ENCODE assay signal across 1 cellular context in the genomic region with DNA sequence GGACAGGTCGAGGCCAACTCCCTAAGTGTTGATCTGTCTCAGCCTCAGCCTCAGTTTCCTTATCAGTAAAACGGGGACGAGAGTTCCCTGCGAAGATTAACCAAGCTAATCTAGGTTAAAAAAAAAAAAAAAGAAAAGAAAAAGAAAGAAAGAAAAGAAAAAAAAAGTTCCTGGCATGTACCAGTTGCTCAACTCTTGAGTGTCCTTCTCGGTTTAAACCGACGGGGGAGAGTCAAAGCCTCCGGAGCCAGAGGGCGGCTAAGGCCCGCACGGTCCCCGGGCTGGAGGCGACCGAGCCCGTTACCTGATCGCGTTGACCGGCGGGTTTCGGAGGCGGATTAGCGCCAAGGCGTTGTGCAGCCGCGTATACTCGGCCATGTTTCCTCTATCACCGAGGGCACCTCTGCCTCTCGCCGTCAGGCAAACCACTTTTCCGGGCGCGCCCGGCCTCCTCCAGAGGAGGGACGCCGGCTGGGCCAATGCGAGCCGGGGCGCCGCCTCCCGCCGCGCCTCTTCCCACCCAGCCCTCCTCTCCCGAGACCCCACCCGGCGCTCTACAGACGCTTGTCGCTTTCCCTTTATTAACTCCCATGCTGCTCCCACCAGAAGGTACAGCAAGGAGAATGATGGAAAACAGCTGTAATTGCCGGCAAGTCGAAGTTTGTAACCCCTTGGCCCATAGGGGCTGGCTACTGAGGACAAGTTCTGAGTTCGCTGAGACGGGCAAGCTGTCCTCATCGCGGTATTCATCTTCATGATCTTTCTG.
TF ChIP-seq lines count a peak whose summit lies in the region.

A gene (minus strand): TSS at position 405 of the 766 bp plus-strand sequence. CDS start 27 bp downstream, at position 378.

TF ChIP-seq in K562, 482 proteins besides CTCF, POLR2A, EP300 and RAD21 (continued from another document and continues in another):
- TF ChIP-seq, protein P1, sequence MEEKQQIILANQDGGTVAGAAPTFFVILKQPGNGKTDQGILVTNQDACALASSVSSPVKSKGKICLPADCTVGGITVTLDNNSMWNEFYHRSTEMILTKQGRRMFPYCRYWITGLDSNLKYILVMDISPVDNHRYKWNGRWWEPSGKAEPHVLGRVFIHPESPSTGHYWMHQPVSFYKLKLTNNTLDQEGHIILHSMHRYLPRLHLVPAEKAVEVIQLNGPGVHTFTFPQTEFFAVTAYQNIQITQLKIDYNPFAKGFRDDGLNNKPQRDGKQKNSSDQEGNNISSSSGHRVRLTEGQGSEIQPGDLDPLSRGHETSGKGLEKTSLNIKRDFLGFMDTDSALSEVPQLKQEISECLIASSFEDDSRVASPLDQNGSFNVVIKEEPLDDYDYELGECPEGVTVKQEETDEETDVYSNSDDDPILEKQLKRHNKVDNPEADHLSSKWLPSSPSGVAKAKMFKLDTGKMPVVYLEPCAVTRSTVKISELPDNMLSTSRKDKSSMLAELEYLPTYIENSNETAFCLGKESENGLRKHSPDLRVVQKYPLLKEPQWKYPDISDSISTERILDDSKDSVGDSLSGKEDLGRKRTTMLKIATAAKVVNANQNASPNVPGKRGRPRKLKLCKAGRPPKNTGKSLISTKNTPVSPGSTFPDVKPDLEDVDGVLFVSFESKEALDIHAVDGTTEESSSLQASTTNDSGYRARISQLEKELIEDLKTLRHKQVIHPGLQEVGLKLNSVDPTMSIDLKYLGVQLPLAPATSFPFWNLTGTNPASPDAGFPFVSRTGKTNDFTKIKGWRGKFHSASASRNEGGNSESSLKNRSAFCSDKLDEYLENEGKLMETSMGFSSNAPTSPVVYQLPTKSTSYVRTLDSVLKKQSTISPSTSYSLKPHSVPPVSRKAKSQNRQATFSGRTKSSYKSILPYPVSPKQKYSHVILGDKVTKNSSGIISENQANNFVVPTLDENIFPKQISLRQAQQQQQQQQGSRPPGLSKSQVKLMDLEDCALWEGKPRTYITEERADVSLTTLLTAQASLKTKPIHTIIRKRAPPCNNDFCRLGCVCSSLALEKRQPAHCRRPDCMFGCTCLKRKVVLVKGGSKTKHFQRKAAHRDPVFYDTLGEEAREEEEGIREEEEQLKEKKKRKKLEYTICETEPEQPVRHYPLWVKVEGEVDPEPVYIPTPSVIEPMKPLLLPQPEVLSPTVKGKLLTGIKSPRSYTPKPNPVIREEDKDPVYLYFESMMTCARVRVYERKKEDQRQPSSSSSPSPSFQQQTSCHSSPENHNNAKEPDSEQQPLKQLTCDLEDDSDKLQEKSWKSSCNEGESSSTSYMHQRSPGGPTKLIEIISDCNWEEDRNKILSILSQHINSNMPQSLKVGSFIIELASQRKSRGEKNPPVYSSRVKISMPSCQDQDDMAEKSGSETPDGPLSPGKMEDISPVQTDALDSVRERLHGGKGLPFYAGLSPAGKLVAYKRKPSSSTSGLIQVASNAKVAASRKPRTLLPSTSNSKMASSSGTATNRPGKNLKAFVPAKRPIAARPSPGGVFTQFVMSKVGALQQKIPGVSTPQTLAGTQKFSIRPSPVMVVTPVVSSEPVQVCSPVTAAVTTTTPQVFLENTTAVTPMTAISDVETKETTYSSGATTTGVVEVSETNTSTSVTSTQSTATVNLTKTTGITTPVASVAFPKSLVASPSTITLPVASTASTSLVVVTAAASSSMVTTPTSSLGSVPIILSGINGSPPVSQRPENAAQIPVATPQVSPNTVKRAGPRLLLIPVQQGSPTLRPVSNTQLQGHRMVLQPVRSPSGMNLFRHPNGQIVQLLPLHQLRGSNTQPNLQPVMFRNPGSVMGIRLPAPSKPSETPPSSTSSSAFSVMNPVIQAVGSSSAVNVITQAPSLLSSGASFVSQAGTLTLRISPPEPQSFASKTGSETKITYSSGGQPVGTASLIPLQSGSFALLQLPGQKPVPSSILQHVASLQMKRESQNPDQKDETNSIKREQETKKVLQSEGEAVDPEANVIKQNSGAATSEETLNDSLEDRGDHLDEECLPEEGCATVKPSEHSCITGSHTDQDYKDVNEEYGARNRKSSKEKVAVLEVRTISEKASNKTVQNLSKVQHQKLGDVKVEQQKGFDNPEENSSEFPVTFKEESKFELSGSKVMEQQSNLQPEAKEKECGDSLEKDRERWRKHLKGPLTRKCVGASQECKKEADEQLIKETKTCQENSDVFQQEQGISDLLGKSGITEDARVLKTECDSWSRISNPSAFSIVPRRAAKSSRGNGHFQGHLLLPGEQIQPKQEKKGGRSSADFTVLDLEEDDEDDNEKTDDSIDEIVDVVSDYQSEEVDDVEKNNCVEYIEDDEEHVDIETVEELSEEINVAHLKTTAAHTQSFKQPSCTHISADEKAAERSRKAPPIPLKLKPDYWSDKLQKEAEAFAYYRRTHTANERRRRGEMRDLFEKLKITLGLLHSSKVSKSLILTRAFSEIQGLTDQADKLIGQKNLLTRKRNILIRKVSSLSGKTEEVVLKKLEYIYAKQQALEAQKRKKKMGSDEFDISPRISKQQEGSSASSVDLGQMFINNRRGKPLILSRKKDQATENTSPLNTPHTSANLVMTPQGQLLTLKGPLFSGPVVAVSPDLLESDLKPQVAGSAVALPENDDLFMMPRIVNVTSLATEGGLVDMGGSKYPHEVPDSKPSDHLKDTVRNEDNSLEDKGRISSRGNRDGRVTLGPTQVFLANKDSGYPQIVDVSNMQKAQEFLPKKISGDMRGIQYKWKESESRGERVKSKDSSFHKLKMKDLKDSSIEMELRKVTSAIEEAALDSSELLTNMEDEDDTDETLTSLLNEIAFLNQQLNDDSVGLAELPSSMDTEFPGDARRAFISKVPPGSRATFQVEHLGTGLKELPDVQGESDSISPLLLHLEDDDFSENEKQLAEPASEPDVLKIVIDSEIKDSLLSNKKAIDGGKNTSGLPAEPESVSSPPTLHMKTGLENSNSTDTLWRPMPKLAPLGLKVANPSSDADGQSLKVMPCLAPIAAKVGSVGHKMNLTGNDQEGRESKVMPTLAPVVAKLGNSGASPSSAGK (IDR thresholded peaks at IDR 0.05): peak; percentile 81
- TF ChIP-seq HNRNPLL (IDR thresholded peaks at IDR 0.05; ENCODE audit: low read depth, low read length, poor library complexity, severe bottlenecking) (peak; percentile 33), ZNF75A (CRISPR knock-in tag; IDR thresholded peaks at IDR 0.05) (no peak), RBM17 (IDR thresholded peaks at IDR 0.05; ENCODE audit: borderline replicate concordance, low read depth, low read length) (no peak), ARID2 (IDR thresholded peaks at IDR 0.05) (no peak), TFAM (CRISPR knock-in tag; conservative IDR thresholded peaks at IDR 0.05) (no peak), TEAD4 (IDR thresholded peaks at IDR 0.05; ENCODE audit: low read length) (no peak), TEAD4 (CRISPR knock-in tag; IDR thresholded peaks at IDR 0.05; ENCODE audit: borderline replicate concordance) (no peak), NR1H2 (CRISPR knock-in tag; IDR thresholded peaks at IDR 0.05) (no peak), NFRKB (IDR thresholded peaks at IDR 0.05; ENCODE audit: low read depth) (no peak; the same call in 1 of the 2 replicates), CHD1 (IDR thresholded peaks at IDR 0.05; ENCODE audit: low read length) (no peak), SMARCB1 (IDR thresholded peaks at IDR 0.05; ENCODE audit: insufficient read length, low read depth) (no peak), NFIC (IDR thresholded peaks at IDR 0.05) (peak; percentile 63), ZNF699 (CRISPR knock-in tag; IDR thresholded peaks at IDR 0.05; ENCODE audit: insufficient replicate concordance) (no peak), POLR2B (IDR thresholded peaks at IDR 0.05; ENCODE audit: low read depth, partially characterized antibody) (peak; percentile 77), ZNF175 (CRISPR knock-in tag; IDR thresholded peaks at IDR 0.05; ENCODE audit: low read depth) (no peak), CAMTA2 (CRISPR knock-in tag; conservative IDR thresholded peaks at IDR 0.05) (no peak), ZNF408 (CRISPR knock-in tag; IDR thresholded peaks at IDR 0.05; ENCODE audit: low read depth) (no peak), NR3C1 (CRISPR knock-in tag; IDR thresholded peaks at IDR 0.05) (no peak), PHB2 (IDR thresholded peaks at IDR 0.05; ENCODE audit: low read depth) (no peak), NFATC3 (IDR thresholded peaks at IDR 0.05) (no peak), ZKSCAN8 (CRISPR knock-in tag; IDR thresholded peaks at IDR 0.05) (no peak), PRPF4 (IDR thresholded peaks at IDR 0.05; ENCODE audit: insufficient read depth, low read depth, low read length, poor library complexity, severe bottlenecking) (no peak), ZNF445 (CRISPR knock-in tag; IDR thresholded peaks at IDR 0.05; ENCODE audit: low read depth) (no peak), FIP1L1 (IDR thresholded peaks at IDR 0.05; ENCODE audit: low read depth, low read length, poor library complexity, severe bottlenecking) (no peak), SNIP1 (IDR thresholded peaks at IDR 0.05; ENCODE audit: low read depth) (no peak), ZNF239 (CRISPR knock-in tag; IDR thresholded peaks at IDR 0.05) (no peak), CBX1 (IDR thresholded peaks at IDR 0.05; ENCODE audit: low read depth) (no peak; the same call in 1 of the 2 replicates), SIN3B (IDR thresholded peaks at IDR 0.05; ENCODE audit: low read depth) (no peak), THRAP3 (IDR thresholded peaks at IDR 0.05; ENCODE audit: borderline replicate concordance) (no peak), HDAC3 (IDR thresholded peaks at IDR 0.05; ENCODE audit: borderline replicate concordance, partially characterized antibody) (no peak), ZNF77 (CRISPR knock-in tag; IDR thresholded peaks at IDR 0.05) (no peak), RHOXF2B (CRISPR knock-in tag; conservative IDR thresholded peaks at IDR 0.05) (no peak), ZEB2 (IDR thresholded peaks at IDR 0.05) (no peak), ARHGAP35 (IDR thresholded peaks at IDR 0.05; ENCODE audit: partially characterized antibody) (no peak)
- TF ChIP-seq, protein P2, sequence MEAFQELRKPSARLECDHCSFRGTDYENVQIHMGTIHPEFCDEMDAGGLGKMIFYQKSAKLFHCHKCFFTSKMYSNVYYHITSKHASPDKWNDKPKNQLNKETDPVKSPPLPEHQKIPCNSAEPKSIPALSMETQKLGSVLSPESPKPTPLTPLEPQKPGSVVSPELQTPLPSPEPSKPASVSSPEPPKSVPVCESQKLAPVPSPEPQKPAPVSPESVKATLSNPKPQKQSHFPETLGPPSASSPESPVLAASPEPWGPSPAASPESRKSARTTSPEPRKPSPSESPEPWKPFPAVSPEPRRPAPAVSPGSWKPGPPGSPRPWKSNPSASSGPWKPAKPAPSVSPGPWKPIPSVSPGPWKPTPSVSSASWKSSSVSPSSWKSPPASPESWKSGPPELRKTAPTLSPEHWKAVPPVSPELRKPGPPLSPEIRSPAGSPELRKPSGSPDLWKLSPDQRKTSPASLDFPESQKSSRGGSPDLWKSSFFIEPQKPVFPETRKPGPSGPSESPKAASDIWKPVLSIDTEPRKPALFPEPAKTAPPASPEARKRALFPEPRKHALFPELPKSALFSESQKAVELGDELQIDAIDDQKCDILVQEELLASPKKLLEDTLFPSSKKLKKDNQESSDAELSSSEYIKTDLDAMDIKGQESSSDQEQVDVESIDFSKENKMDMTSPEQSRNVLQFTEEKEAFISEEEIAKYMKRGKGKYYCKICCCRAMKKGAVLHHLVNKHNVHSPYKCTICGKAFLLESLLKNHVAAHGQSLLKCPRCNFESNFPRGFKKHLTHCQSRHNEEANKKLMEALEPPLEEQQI (IDR thresholded peaks at IDR 0.05): no peak
- TF ChIP-seq, protein P3, sequence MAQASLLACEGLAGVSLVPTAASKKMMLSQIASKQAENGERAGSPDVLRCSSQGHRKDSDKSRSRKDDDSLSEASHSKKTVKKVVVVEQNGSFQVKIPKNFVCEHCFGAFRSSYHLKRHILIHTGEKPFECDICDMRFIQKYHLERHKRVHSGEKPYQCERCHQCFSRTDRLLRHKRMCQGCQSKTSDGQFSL (CRISPR knock-in tag; IDR thresholded peaks at IDR 0.05): no peak
- TF ChIP-seq, protein P3 (tag; IDR thresholded peaks at IDR 0.05): no peak
- TF ChIP-seq, protein P4, sequence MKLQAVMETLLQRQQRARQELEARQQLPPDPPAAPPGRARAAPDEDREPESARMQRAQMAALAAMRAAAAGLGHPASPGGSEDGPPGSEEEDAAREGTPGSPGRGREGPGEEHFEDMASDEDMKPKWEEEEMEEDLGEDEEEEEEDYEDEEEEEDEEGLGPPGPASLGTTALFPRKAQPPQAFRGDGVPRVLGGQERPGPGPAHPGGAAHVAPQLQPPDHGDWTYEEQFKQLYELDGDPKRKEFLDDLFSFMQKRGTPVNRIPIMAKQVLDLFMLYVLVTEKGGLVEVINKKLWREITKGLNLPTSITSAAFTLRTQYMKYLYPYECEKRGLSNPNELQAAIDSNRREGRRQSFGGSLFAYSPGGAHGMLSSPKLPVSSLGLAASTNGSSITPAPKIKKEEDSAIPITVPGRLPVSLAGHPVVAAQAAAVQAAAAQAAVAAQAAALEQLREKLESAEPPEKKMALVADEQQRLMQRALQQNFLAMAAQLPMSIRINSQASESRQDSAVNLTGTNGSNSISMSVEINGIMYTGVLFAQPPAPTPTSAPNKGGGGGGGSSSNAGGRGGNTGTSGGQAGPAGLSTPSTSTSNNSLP (IDR thresholded peaks at IDR 0.05; ENCODE audit: borderline replicate concordance, low read depth, low read length): no peak
- TF ChIP-seq, protein P5, sequence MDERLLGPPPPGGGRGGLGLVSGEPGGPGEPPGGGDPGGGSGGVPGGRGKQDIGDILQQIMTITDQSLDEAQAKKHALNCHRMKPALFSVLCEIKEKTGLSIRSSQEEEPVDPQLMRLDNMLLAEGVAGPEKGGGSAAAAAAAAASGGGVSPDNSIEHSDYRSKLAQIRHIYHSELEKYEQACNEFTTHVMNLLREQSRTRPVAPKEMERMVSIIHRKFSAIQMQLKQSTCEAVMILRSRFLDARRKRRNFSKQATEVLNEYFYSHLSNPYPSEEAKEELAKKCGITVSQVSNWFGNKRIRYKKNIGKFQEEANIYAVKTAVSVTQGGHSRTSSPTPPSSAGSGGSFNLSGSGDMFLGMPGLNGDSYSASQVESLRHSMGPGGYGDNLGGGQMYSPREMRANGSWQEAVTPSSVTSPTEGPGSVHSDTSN (CRISPR knock-in tag; IDR thresholded peaks at IDR 0.05; ENCODE audit: low read depth): no peak
- TF ChIP-seq, protein P5 (tag; conservative IDR thresholded peaks at IDR 0.05; ENCODE audit: low read depth): no peak
